9 cellular contexts compared by ENCODE assay signal in the genomic region with DNA sequence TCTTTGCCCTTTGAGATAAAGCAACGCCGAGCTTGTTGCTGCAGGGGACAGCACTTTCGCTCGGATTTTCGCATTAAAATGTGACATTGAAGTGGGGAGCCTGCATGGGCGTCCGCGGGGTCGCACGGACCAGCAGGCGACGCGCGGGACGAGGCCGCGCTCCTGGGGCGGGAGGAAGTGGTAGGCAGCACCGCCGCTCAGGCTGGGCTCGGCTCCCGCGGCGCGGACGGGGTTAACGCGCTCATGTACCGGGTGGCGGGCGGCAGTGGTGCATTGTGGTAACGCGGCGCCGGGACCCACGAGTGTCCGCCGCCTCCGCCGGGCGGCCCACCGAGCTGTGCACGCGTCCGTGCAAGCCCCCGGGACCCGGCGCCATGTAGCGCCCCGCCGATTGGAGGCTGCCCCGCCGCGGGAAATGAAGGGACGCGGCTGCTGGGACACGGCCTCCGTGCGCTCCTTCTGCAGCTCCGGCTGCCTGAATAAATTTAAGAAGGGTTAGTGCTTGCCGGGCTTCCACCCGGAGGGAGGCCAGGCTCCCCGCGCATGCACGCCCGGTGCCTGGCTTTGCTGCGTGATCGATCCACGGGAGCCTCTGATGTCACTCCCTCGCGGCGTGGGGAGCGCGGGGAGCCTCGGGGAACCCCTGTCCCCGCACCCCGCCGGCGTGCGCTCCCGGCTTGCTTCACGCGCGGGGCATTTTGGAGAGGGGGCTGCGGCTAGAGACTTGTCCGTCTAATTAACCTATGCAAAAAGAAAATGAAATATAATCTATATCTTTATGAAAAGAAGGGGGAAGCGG.
DNase-seq lines count a peak whose midpoint lies in the region; ATAC-seq, FAIRE-seq and TF ChIP-seq lines count a peak whose summit lies in the region.
"Had no signal": no experiment of that assay in that cellular context is flagged by ENCODE, and none has a peak within 500 bp of the region (broad histone marks: within the 10 kb centered on the region; RNA-seq: fewer than 3 reads in every experiment).

No MANE protein-coding gene starts in this region.

- TF ChIP-seq EP300 in A549 (IDR thresholded peaks at IDR 0.05), result no peak

- FAIRE-seq in A549 (lab: Jason Lieb, UNC) (no peak), H54 (lab: Jason Lieb, UNC) (no peak)

- no peaks in the 10 kb centered on the region for H3K36me3 ChIP-seq in duodenal mucosa (ENCODE audit: control insufficient read depth in 1 of 2, insufficient read depth in 2 of 2, low read length in 2 of 2)
- H3K36me3 ChIP-seq in lower lobe of right lung, result no peaks in the 10 kb centered on the region

- TF ChIP-seq POLR2A in A549 (IDR thresholded peaks at IDR 0.05; ENCODE audit: low read length) (no peak), H54 (IDR thresholded peaks at IDR 0.05; ENCODE audit: low read depth, low read length) (no peak)

- no peak overlapping the region for H3K4me3 Mint-ChIP-seq in activated CD4-positive, alpha-beta T cell treated with anti-CD3 and anti-CD28 coated beads, Interleukin-2, amount 10 ng/mL, durations not matched to agents 7 days and 5 days
- H3K4me3 Mint-ChIP-seq: IgD-negative memory B cell had no signal

- CTCF ChIA-PET in A549 (lab: Yijun Ruan, JAX), result interaction anchor here (0.6 to 1.2 kb wide), 3 partner anchors 9 to 330 kb away, joined by 3 to 4 read pairs (median 3); no protein-coding TSS in a partner anchor
- CTCF ChIA-PET in activated CD4-positive, alpha-beta T cell treated with anti-CD3 and anti-CD28 coated beads, Interleukin-2, amount 10 ng/mL, durations not matched to agents 7 days and 5 days (lab: Charles Lee), result no interaction called here

- TF ChIP-seq RAD21 in A549 (conservative IDR thresholded peaks at IDR 0.05 in 1 of 2, IDR thresholded peaks at IDR 0.05 in 1 of 2), result no peak

- no peak overlapping the region for H3K27ac Mint-ChIP-seq in activated CD4-positive, alpha-beta T cell treated with anti-CD3 and anti-CD28 coated beads, Interleukin-2, amount 10 ng/mL, durations not matched to agents 7 days and 5 days

- no peaks in the 10 kb centered on the region for H3K9me3 Mint-ChIP-seq in activated CD4-positive, alpha-beta T cell treated with anti-CD3 and anti-CD28 coated beads, Interleukin-2, amount 10 ng/mL, durations not matched to agents 7 days and 5 days

- H3K4me3 ChIP-seq in A549 (peak overlapping the region; percentile 29; the same call in 1 of the 3 replicates), duodenal mucosa (ENCODE audit: low read depth in 1 of 2, low read length in 2 of 2) (peak overlapping the region; percentile 38 to 57), lower lobe of right lung (peak overlapping the region; percentile 49)

- H3K4me1 ChIP-seq in A549 (peaks cover 3% of the 10 kb centered on the region; the same call in 2 of the 3 replicates), duodenal mucosa (ENCODE audit: control insufficient read depth in 1 of 2, insufficient read depth in 2 of 2, low read length in 2 of 2) (no peaks in the 10 kb centered on the region), lower lobe of right lung (peaks cover 11% of the 10 kb centered on the region)

- peak overlapping the region; percentile 54 for H3K4me2 ChIP-seq in A549

- no peak for DNase-seq in A549 (ENCODE audit: low read depth in 1 of 2, low spot score in 1 of 2)
- peak; percentile 49 for DNase-seq in HuH-7.5 (ENCODE audit: low spot score)
- no peak for DNase-seq in lower lobe of right lung
- DNase-seq in H54 (ENCODE audit: insufficient read length, low spot score), result no peak
- no peak for DNase-seq in OCI-M2 (lab: John Stamatoyannopoulos, UW; ENCODE audit: unreplicated experiment)
- DNase-seq in activated CD4-positive, alpha-beta T cell treated with anti-CD3 and anti-CD28 coated beads, Interleukin-2, amount 10 ng/mL, durations not matched to agents 7 days and 5 days, result no peak

- H3K27me3 ChIP-seq in duodenal mucosa (ENCODE audit: control insufficient read depth in 1 of 2, insufficient read depth in 2 of 2, low read length in 2 of 2) (peaks cover 31 to 35% of the 10 kb centered on the region in 2 donors), lower lobe of right lung (ENCODE audit: low read depth) (peaks cover 50% of the 10 kb centered on the region)

- no peak overlapping the region for H3K9ac ChIP-seq in duodenal mucosa (ENCODE audit: low read depth in 1 of 2, low read length in 2 of 2)

- no peaks in the 10 kb centered on the region for H3K36me3 Mint-ChIP-seq in activated CD4-positive, alpha-beta T cell treated with anti-CD3 and anti-CD28 coated beads, Interleukin-2, amount 10 ng/mL, durations not matched to agents 7 days and 5 days (ENCODE audit: low read depth)
- H3K36me3 Mint-ChIP-seq: IgD-negative memory B cell had no signal

- H3K27me3 Mint-ChIP-seq in activated CD4-positive, alpha-beta T cell treated with anti-CD3 and anti-CD28 coated beads, Interleukin-2, amount 10 ng/mL, durations not matched to agents 7 days and 5 days, result peaks cover 33% of the 10 kb centered on the region

- ATAC-seq in A549 (peak; percentile 41 to 72; a peak in 4 of 6 replicates), lower lobe of right lung (peak; percentile 40 to 49), HG02642 (IDR thresholded peaks at IDR 0.05; ENCODE audit: poor library complexity, unreplicated experiment) (no peak)

- no peak for TF ChIP-seq CTCF in A549 (IDR thresholded peaks at IDR 0.05)
- TF ChIP-seq CTCF in lower lobe of right lung (IDR thresholded peaks at IDR 0.05), result no peak

- H3K27ac ChIP-seq in A549 (peak overlapping the region in 1 of 2 experiments; percentile 65; a peak in 3 of 6 replicates), duodenal mucosa (ENCODE audit: low read depth, low read length) (no peak overlapping the region), lower lobe of right lung (no peak overlapping the region)

- POLR2A ChIA-PET in A549 (lab: Yijun Ruan, JAX), result no interaction called here
- POLR2A ChIA-PET in activated CD4-positive, alpha-beta T cell treated with anti-CD3 and anti-CD28 coated beads, Interleukin-2, amount 10 ng/mL, durations not matched to agents 7 days and 5 days (lab: Charles Lee), result no interaction called here

- intact Hi-C loops in lower lobe of right lung (cut with DNase I), result no loop called here

- H3K4me1 Mint-ChIP-seq in activated CD4-positive, alpha-beta T cell treated with anti-CD3 and anti-CD28 coated beads, Interleukin-2, amount 10 ng/mL, durations not matched to agents 7 days and 5 days, result peaks cover 4% of the 10 kb centered on the region

- WGBS in A549 (ENCODE audit: missing lambda C conversion rate), result 82% methylated on average over 31 of the region's 87 CpGs

- H3K9me3 ChIP-seq in A549 (no peaks in the 10 kb centered on the region; the same call in 2 of the 3 replicates), duodenal mucosa (ENCODE audit: control insufficient read depth in 1 of 2, low read length in 2 of 2) (no peaks in the 10 kb centered on the region), lower lobe of right lung (no peaks in the 10 kb centered on the region)

TF ChIP-seq in A549, 52 proteins besides CTCF, POLR2A, EP300 and RAD21 (continues in another document):
- TF ChIP-seq, protein P1, sequence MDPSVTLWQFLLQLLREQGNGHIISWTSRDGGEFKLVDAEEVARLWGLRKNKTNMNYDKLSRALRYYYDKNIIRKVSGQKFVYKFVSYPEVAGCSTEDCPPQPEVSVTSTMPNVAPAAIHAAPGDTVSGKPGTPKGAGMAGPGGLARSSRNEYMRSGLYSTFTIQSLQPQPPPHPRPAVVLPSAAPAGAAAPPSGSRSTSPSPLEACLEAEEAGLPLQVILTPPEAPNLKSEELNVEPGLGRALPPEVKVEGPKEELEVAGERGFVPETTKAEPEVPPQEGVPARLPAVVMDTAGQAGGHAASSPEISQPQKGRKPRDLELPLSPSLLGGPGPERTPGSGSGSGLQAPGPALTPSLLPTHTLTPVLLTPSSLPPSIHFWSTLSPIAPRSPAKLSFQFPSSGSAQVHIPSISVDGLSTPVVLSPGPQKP (IDR thresholded peaks at IDR 0.05; ENCODE audit: low read depth, low read length), result no peak
- TF ChIP-seq RNF2 (IDR thresholded peaks at IDR 0.05; ENCODE audit: borderline replicate concordance, low read depth), result no peak
- TF ChIP-seq ESRRA (IDR thresholded peaks at IDR 0.05; ENCODE audit: borderline replicate concordance, low read length), result no peak
- TF ChIP-seq HMGXB4 (CRISPR knock-in tag; IDR thresholded peaks at IDR 0.05; ENCODE audit: borderline replicate concordance), result no peak
- no peak for TF ChIP-seq E2F6 (IDR thresholded peaks at IDR 0.05; ENCODE audit: borderline replicate concordance, low read depth)
- TF ChIP-seq KDM1A (IDR thresholded peaks at IDR 0.05; ENCODE audit: low read depth), result no peak
- no peak for TF ChIP-seq EHF (CRISPR knock-in tag; IDR thresholded peaks at IDR 0.05)
- no peak for TF ChIP-seq RCOR1 (IDR thresholded peaks at IDR 0.05; ENCODE audit: low read depth, low read length)
- TF ChIP-seq ZC3H11A (IDR thresholded peaks at IDR 0.05), result no peak
- no peak for TF ChIP-seq GATA3 (IDR thresholded peaks at IDR 0.05; ENCODE audit: borderline replicate concordance)
- TF ChIP-seq POLR2AphosphoS2 (conservative IDR thresholded peaks at IDR 0.05; ENCODE audit: low read length), result no peak
- TF ChIP-seq CBX2 (IDR thresholded peaks at IDR 0.05; ENCODE audit: borderline replicate concordance, low read depth), result no peak
